ENCODE assay signal across 1 cellular context in genomic region chr1:76278711-76279386, GRCh38.
TF ChIP-seq lines count a peak whose summit lies in the region.

No MANE protein-coding gene starts in this region.

TF ChIP-seq in SK-N-SH treated with all-trans-retinoic acid at 6 μM for 48 hours, 23 proteins besides CTCF, POLR2A, EP300 and RAD21 (continued from another document):
- TF ChIP-seq PATZ1 (CRISPR knock-in tag; IDR thresholded peaks at IDR 0.05; ENCODE audit: borderline replicate concordance): no peak
